ENCODE assay signal across 12 cellular contexts in genomic region chr9:91047529-91047928, GRCh38.
A peak's percentile ranks its signal among the peaks of the same experiment; 100 is the strongest.
DNase-seq lines count a peak whose midpoint lies in the region; ATAC-seq and TF ChIP-seq lines count a peak whose summit lies in the region.
"Had no signal": no experiment of that assay in that cellular context is flagged by ENCODE, and none has a peak within 500 bp of the region (broad histone marks: within the 10 kb centered on the region; RNA-seq: fewer than 3 reads in every experiment).

No MANE protein-coding gene starts in this region.

- TF ChIP-seq POLR2A in gastrocnemius medialis (IDR thresholded peaks at IDR 0.05), result peak in 1 of 2 donors; percentile 10

- peak overlapping the region; percentile 40 for H3K4me3 Mint-ChIP-seq in activated naive CD4-positive, alpha-beta T cell treated with anti-CD3 and anti-CD28 coated beads, Interleukin-2, amount 50 U/mL, for 24 hours

- H3K79me2 ChIP-seq in PC-3 (ENCODE audit: low read length), result no peaks in the 10 kb centered on the region

- H3K9me2 ChIP-seq in PC-3 (replicated peaks; ENCODE audit: low read length), result no peaks in the 10 kb centered on the region

- intact Hi-C loops in PC-3 (cut with micrococcal nuclease) (no loop called here), gastrocnemius medialis (cut with DNase I; ENCODE audit: low total_unique reads) (no loop called here)

- in situ Hi-C loops in gastrocnemius medialis (cut with MboI; ENCODE audit: low sequenced_read_pairs in 4 of 4), result loop anchor here in 3 of 4 donors (10.0 to 25.0 kb wide), 3 partner anchors 377 to 640 kb away; partner anchors contain the start of gene NFIL3 (in 1 of the 3)

- H3K4me1 ChIP-seq in PC-3 (ENCODE audit: insufficient read depth, low read length) (peaks cover 18% of the 10 kb centered on the region), gastrocnemius medialis (peaks cover 6 to 7% of the 10 kb centered on the region in 2 donors)
- H3K4me1 ChIP-seq: left lung had no signal

- H3K27ac Mint-ChIP-seq in activated naive CD4-positive, alpha-beta T cell treated with anti-CD3 and anti-CD28 coated beads, Interleukin-2, amount 50 U/mL, for 24 hours, result peak overlapping the region; percentile 73
- H3K27ac Mint-ChIP-seq: progenitor cell of endocrine pancreas had no signal

- no peaks in the 10 kb centered on the region for H3K9me3 Mint-ChIP-seq in activated naive CD4-positive, alpha-beta T cell treated with anti-CD3 and anti-CD28 coated beads, Interleukin-2, amount 50 U/mL, for 24 hours

- TF ChIP-seq CTCF in AG10803 (conservative IDR thresholded peaks at IDR 0.05; ENCODE audit: low read length) (no peak), PC-3 (conservative IDR thresholded peaks at IDR 0.05; ENCODE audit: low read depth, low read length) (no peak), gastrocnemius medialis (IDR thresholded peaks at IDR 0.05 in 4 of 5, conservative IDR thresholded peaks at IDR 0.05 in 1 of 5) (no peak), GM10248 (IDR thresholded peaks at IDR 0.05; ENCODE audit: control extremely low read depth, extremely low read depth, low read depth, missing control alignments) (no peak)

- H2AFZ ChIP-seq in PC-3 (ENCODE audit: low read length), result peak overlapping the region; percentile 5

- H3K27me3 ChIP-seq in PC-3 (ENCODE audit: low read length) (no peaks in the 10 kb centered on the region), gastrocnemius medialis (no peaks in the 10 kb centered on the region)
- H3K27me3 ChIP-seq: left lung had no signal

- H3K27ac ChIP-seq in PC-3 (ENCODE audit: low read length) (no peak overlapping the region), gastrocnemius medialis (peak overlapping the region in 2 of 4 donors; percentile 37 to 48)
- H3K27ac ChIP-seq: left lung, VCaP had no signal

- ATAC-seq in PC-3 (no peak), gastrocnemius medialis (peak; percentile 76 to 83), HG03175 (IDR thresholded peaks at IDR 0.05; ENCODE audit: unreplicated experiment) (no peak), GM19452 (IDR thresholded peaks at IDR 0.05; ENCODE audit: unreplicated experiment) (no peak)
- ATAC-seq: left lung had no signal

- no peaks in the 10 kb centered on the region for H4K20me1 ChIP-seq in PC-3 (ENCODE audit: low read length)

- H3K9me3 ChIP-seq in PC-3 (ENCODE audit: low read length) (no peaks in the 10 kb centered on the region), gastrocnemius medialis (no peaks in the 10 kb centered on the region)
- H3K9me3 ChIP-seq: left lung had no signal

- H3K9ac ChIP-seq in PC-3 (ENCODE audit: low read length), result no peak overlapping the region

- BruUV-seq in PC-3 (replicated peaks; lab: Mats Ljungman, UMichigan), result no TSS peak

- H3K4me1 Mint-ChIP-seq in activated naive CD4-positive, alpha-beta T cell treated with anti-CD3 and anti-CD28 coated beads, Interleukin-2, amount 50 U/mL, for 24 hours, result peaks cover 19% of the 10 kb centered on the region

- no peaks in the 10 kb centered on the region for H3K36me3 Mint-ChIP-seq in activated naive CD4-positive, alpha-beta T cell treated with anti-CD3 and anti-CD28 coated beads, Interleukin-2, amount 50 U/mL, for 24 hours

- POLR2A ChIA-PET in PC-3 (lab: Charles Lee; ENCODE audit: unreplicated experiment), result no interaction called here
- POLR2A ChIA-PET in GM10248 (lab: Yijun Ruan, JAX), result no interaction called here

- DNase-seq in AG10803 (ENCODE audit: low read depth), result peak; percentile 14
- DNase-seq in PC-3, result no peak
- DNase-seq in gastrocnemius medialis, result peak in 1 of 2 donors; percentile 58
- no peak for DNase-seq in DMS53 treated with DMSO at 0.1 percent for 48 hours (lab: John Stamatoyannopoulos, UW; ENCODE audit: unreplicated experiment)
- no peak for DNase-seq in GM10248 (ENCODE audit: extremely low spot score)
- DNase-seq: left lung, NCI-H1436 had no signal

- H3K4me2 ChIP-seq in PC-3 (ENCODE audit: low read length), result peak overlapping the region; percentile 35

- CTCF ChIA-PET in PC-3 (lab: Charles Lee) (no interaction called here), GM10248 (lab: Yijun Ruan, JAX) (no interaction called here)

- H3K36me3 ChIP-seq in PC-3 (ENCODE audit: low read depth, low read length) (no peaks in the 10 kb centered on the region), gastrocnemius medialis (no peaks in the 10 kb centered on the region)
- H3K36me3 ChIP-seq: left lung had no signal

- H3F3A ChIP-seq in PC-3 (ENCODE audit: low read length, unreplicated experiment), result no peaks in the 10 kb centered on the region

- H3K4me3 ChIP-seq in AG10803 (ENCODE audit: low read length), result no peak overlapping the region
- H3K4me3 ChIP-seq in PC-3 (ENCODE audit: low read length), result no peak overlapping the region
- H3K4me3 ChIP-seq in gastrocnemius medialis, result no peak overlapping the region
- H3K4me3 ChIP-seq: left lung had no signal

- H3K27me3 Mint-ChIP-seq in activated naive CD4-positive, alpha-beta T cell treated with anti-CD3 and anti-CD28 coated beads, Interleukin-2, amount 50 U/mL, for 24 hours, result peaks cover 8% of the 10 kb centered on the region

Comparison
In these comparisons a context has a peak if more than half of its experiments do, and no peak if none do; other contexts are left out.
1. ATAC-seq: peak in gastrocnemius medialis (2 of 2); none in PC-3 (single experiment), HG03175 (single experiment) and GM19452 (single experiment).